Comparison of ENCODE assay signal across 1 cellular context in the genomic region with DNA sequence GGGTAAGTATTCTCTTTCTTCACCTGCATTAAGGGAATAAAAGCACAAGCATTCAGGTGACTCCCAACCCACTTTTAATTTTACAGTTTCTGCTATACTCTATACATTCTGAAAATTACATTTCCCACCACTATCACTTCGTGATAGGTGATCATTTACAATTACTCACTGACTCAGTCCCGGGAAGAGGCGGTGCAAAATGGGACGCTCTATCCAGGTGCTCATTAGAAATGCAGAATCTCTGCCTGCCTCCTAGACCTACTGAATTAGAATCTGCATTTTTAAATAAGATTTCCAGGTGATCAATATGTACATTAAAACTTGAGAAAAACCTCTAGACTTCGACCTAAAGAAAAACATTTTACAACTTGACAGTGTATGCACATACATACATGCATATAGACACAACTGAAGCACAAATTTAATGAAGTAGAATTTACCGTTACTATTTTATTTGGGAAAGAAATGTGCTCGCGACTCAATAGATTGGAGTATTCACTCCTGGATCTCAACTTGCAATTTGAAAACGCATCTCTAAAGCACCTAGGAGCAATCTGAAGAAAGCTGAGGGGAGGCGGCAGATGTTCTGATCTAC.
TF ChIP-seq lines count a peak whose summit lies in the region.

No MANE protein-coding gene starts in this region.

TF ChIP-seq in IMR-90, 13 proteins besides CTCF, POLR2A, EP300 and RAD21 (continued from another document):
- no peak for TF ChIP-seq CEBPB (IDR thresholded peaks at IDR 0.05; ENCODE audit: low read depth, low read length)
- no peak for TF ChIP-seq CHD1 (IDR thresholded peaks at IDR 0.05; ENCODE audit: low read depth, low read length)
- TF ChIP-seq MXI1 (IDR thresholded peaks at IDR 0.05; ENCODE audit: borderline replicate concordance, low read depth, low read length), result no peak
- no peak for TF ChIP-seq FOS (IDR thresholded peaks at IDR 0.05; ENCODE audit: low read depth, low read length)
- TF ChIP-seq, protein P1, sequence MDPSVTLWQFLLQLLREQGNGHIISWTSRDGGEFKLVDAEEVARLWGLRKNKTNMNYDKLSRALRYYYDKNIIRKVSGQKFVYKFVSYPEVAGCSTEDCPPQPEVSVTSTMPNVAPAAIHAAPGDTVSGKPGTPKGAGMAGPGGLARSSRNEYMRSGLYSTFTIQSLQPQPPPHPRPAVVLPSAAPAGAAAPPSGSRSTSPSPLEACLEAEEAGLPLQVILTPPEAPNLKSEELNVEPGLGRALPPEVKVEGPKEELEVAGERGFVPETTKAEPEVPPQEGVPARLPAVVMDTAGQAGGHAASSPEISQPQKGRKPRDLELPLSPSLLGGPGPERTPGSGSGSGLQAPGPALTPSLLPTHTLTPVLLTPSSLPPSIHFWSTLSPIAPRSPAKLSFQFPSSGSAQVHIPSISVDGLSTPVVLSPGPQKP (IDR thresholded peaks at IDR 0.05; ENCODE audit: borderline replicate concordance, low read depth, low read length), result no peak
- TF ChIP-seq SMC3 (IDR thresholded peaks at IDR 0.05; ENCODE audit: low read depth, low read length), result no peak
